ENCODE assay signal across 8 cellular contexts in the genomic region with DNA sequence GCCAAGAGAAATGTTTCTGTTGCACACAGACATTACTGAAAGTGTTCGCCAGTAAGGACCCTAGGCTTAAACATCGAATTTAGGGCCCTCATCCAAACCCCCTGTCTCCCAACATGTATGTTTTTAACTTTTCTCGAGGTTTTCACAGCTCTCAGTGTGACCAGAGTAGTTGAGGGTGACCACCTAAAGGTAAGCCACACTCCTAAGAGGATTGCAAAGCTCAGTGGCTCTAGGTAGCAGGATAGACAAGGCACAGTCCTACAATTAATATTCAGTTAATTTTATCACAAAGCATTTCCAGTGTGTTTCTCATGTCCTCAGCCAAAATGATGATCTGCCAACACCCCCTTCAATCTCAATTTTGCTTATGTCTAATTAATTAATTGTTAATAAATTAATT. TPM values are rescaled to one million over a fixed set of nuclear protein-coding genes. Genes with fewer than 3 reads are reported as not detected.
DNase-seq lines count a peak whose midpoint lies in the region; ATAC-seq and TF ChIP-seq lines count a peak whose summit lies in the region.

No MANE protein-coding gene starts in this region.

- dilution Hi-C loops in IMR-90 (cut with HindIII; ENCODE audit: low sequenced_read_pairs, unreplicated experiment), result no loop called here

- peak overlapping the region; percentile 97 for H3K27ac ChIP-seq in IMR-90 (ENCODE audit: insufficient read depth, low read length)

- H3K36me3 ChIP-seq in BE2C, result no peaks in the 10 kb centered on the region
- H3K36me3 ChIP-seq in IMR-90 (ENCODE audit: control insufficient read depth, insufficient read depth, low read length), result no peaks in the 10 kb centered on the region

- TF ChIP-seq RAD21 in IMR-90 (IDR thresholded peaks at IDR 0.05; ENCODE audit: low read length), result no peak

- intact Hi-C loops in IMR-90 (cut with micrococcal nuclease), result loop anchor here (1.0 kb wide), 2 partner anchors 43 to 160 kb away; no protein-coding TSS in a partner anchor

- H3K4me2 ChIP-seq in IMR-90 (ENCODE audit: low read depth, low read length), result peak overlapping the region; percentile 93

- DNase-seq in BE2C, result no peak
- no peak for DNase-seq in IMR-90
- no peak for DNase-seq in chondrocyte (ENCODE audit: low spot score)
- DNase-seq in naive B cell, result no peak
- DNase-seq in GM19240 (ENCODE audit: insufficient read length, low spot score), result no peak
- no peak for DNase-seq in activated CD8-positive, alpha-beta memory T cell treated with anti-CD3 and anti-CD28 coated beads, Interleukin-2, amount 50 U/mL, for 4 hours
- no peak for DNase-seq in H4 (ENCODE audit: low spot score)

- in situ Hi-C loops in IMR-90 (cut with MboI; ENCODE audit: low sequenced_read_pairs), result no loop called here

- H2BK120ac ChIP-seq in IMR-90 (ENCODE audit: low read depth, low read length), result peak overlapping the region; percentile 43; the same call in 1 of the 2 replicates

- no peaks in the 10 kb centered on the region for H4K20me1 ChIP-seq in IMR-90 (ENCODE audit: insufficient read depth, low read length)

- H2AK5ac ChIP-seq in IMR-90 (ENCODE audit: low read depth, low read length), result no peak overlapping the region

- H3K27me3 Mint-ChIP-seq in chondrocyte (ENCODE audit: low read depth) (no peaks in the 10 kb centered on the region), naive B cell (peaks cover 0 to 13% (median 0%) of the 10 kb centered on the region in 3 donors)

- H2AK9ac ChIP-seq in IMR-90 (replicated peaks; ENCODE audit: low read depth, low read length, poor library complexity), result no peak overlapping the region

- no TSS peak for BruUV-seq in IMR-90 (replicated peaks; lab: Mats Ljungman, UMichigan)

- no peaks in the 10 kb centered on the region for H3K27me3 ChIP-seq in BE2C
- H3K27me3 ChIP-seq in IMR-90 (ENCODE audit: control insufficient read depth, insufficient read depth, low read length), result peaks cover 2% of the 10 kb centered on the region; the same call in 1 of the 2 replicates

- no peak for TF ChIP-seq POLR2A in IMR-90 (IDR thresholded peaks at IDR 0.05; ENCODE audit: low read depth, low read length)

- H3K9me3 ChIP-seq in BE2C (no peaks in the 10 kb centered on the region), IMR-90 (ENCODE audit: control insufficient read depth, insufficient read depth, low read length) (no peaks in the 10 kb centered on the region)

- H3K23ac ChIP-seq in IMR-90 (ENCODE audit: low read depth, low read length), result peak overlapping the region; percentile 81

- WGBS in IMR-90 (ENCODE audit: extremely low coverage in 2 of 2, insufficient read length in 1 of 2), 2 experiments, result no CpG with 5 or more reads among the region's 3 CpGs

- H3K4ac ChIP-seq in IMR-90 (ENCODE audit: low read depth, low read length), result peak overlapping the region; percentile 99; the same call in 1 of the 2 replicates

- ATAC-seq in IMR-90 (ENCODE audit: low read depth), result no peak
- no peak for ATAC-seq in naive B cell (ENCODE audit: low read depth in 2 of 2)
- ATAC-seq in HG02759 (IDR thresholded peaks at IDR 0.05; ENCODE audit: unreplicated experiment), result no peak

- CTCF ChIA-PET in IMR-90 (lab: Yijun Ruan, JAX), result interaction anchor here (1.2 to 2.9 kb wide), 3 partner anchors 11 to 160 kb away, joined by 3 to 13 read pairs (median 8); a partner anchor contains a TSS

- peaks cover 2% of the 10 kb centered on the region for H3K36me3 Mint-ChIP-seq in chondrocyte (ENCODE audit: low read depth)
- H3K36me3 Mint-ChIP-seq in naive B cell, result no peaks in the 10 kb centered on the region

- H2BK20ac ChIP-seq in IMR-90 (ENCODE audit: low read depth, low read length), result no peak overlapping the region

- no peaks in the 10 kb centered on the region for H3K4me1 ChIP-seq in BE2C
- H3K4me1 ChIP-seq in IMR-90 (ENCODE audit: control insufficient read depth, insufficient read depth, low read length), result peaks cover 2% of the 10 kb centered on the region; the same call in 1 of the 2 replicates

- peak overlapping the region; percentile 99 for H2AFZ ChIP-seq in IMR-90 (replicated peaks; ENCODE audit: low read length, poor library complexity)

- peak overlapping the region; percentile 9; the same call in 1 of the 2 replicates for H4K91ac ChIP-seq in IMR-90 (ENCODE audit: insufficient read depth, low read depth, low read length)

- peaks cover 10 to 16% of the 10 kb centered on the region in 2 experiments for H3K79me1 ChIP-seq in IMR-90 (ENCODE audit: low read depth in 1 of 2, low read length in 2 of 2)

- H3K4me3 Mint-ChIP-seq in chondrocyte (ENCODE audit: unreplicated experiment) (peak overlapping the region; percentile 92), naive B cell (peak overlapping the region; percentile 89 to 100 (median 99))

- peak overlapping the region; percentile 97 for H3K9ac ChIP-seq in IMR-90 (ENCODE audit: low read depth, low read length)

- H2BK15ac ChIP-seq in IMR-90 (ENCODE audit: low read depth, low read length), result 0 out of 3 replicates have a peak overlapping the region, but pooled peaks have one; percentile 53

- H4K8ac ChIP-seq in IMR-90 (ENCODE audit: low read depth in 2 of 2, low read length in 2 of 2), result peak overlapping the region; percentile 89 to 100

- no peaks in the 10 kb centered on the region for H3K9me3 Mint-ChIP-seq in chondrocyte (ENCODE audit: low read depth)
- no peaks in the 10 kb centered on the region for H3K9me3 Mint-ChIP-seq in naive B cell

- H2BK5ac ChIP-seq in IMR-90 (ENCODE audit: low read depth, low read length, poor library complexity, severe bottlenecking), result peak overlapping the region; percentile 82

- POLR2A ChIA-PET in IMR-90 (lab: Charles Lee; ENCODE audit: unreplicated experiment), result interaction anchor here (1.2 kb wide), 1 partner anchor 160 kb away, joined by 9 read pairs; a partner anchor contains a TSS

- peak overlapping the region; percentile 92 for H3K14ac ChIP-seq in IMR-90 (replicated peaks; ENCODE audit: low read depth, low read length)

- H3K4me1 Mint-ChIP-seq in chondrocyte (ENCODE audit: low read depth) (peaks cover 13% of the 10 kb centered on the region), naive B cell (peaks cover 8 to 23% (median 10%) of the 10 kb centered on the region in 3 donors)

- TF ChIP-seq CTCF in BE2C (IDR thresholded peaks at IDR 0.05; ENCODE audit: low read depth, low read length), result no peak
- TF ChIP-seq CTCF in IMR-90 (conservative IDR thresholded peaks at IDR 0.05; ENCODE audit: low read depth, low read length), result no peak
- no peak for TF ChIP-seq CTCF in chondrocyte (IDR thresholded peaks at IDR 0.05)

- peak overlapping the region; percentile 83 for H3K4me3 ChIP-seq in BE2C (ENCODE audit: low read depth, low read length)
- H3K4me3 ChIP-seq in IMR-90 (ENCODE audit: insufficient read depth, low read depth, low read length), result peak overlapping the region; percentile 67

- peak overlapping the region; percentile 98 for H3K27ac Mint-ChIP-seq in chondrocyte (ENCODE audit: unreplicated experiment)
- H3K27ac Mint-ChIP-seq in naive B cell, result peak overlapping the region in 5 of 6 donors; percentile 53 to 99 (median 98)

- peak overlapping the region; percentile 54; the same call in 1 of the 2 replicates for H3K18ac ChIP-seq in IMR-90 (ENCODE audit: low read depth, low read length)

- peak overlapping the region; percentile 68 for H3K56ac ChIP-seq in IMR-90 (ENCODE audit: extremely low read depth, insufficient read depth, low read length)

- H4K5ac ChIP-seq in IMR-90 (ENCODE audit: low read depth, low read length), result peak overlapping the region; percentile 92

- H3K9me1 ChIP-seq in IMR-90 (ENCODE audit: insufficient read depth, low read length), result peaks cover 3% of the 10 kb centered on the region

TF ChIP-seq in IMR-90, 13 proteins besides CTCF, POLR2A, EP300 and RAD21 (continues in another document):
- no peak for TF ChIP-seq MAZ (IDR thresholded peaks at IDR 0.05; ENCODE audit: borderline replicate concordance, low read depth, low read length)
- TF ChIP-seq, protein P1, sequence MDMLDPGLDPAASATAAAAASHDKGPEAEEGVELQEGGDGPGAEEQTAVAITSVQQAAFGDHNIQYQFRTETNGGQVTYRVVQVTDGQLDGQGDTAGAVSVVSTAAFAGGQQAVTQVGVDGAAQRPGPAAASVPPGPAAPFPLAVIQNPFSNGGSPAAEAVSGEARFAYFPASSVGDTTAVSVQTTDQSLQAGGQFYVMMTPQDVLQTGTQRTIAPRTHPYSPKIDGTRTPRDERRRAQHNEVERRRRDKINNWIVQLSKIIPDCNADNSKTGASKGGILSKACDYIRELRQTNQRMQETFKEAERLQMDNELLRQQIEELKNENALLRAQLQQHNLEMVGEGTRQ (IDR thresholded peaks at IDR 0.05; ENCODE audit: low read depth, low read length), result no peak
- no peak for TF ChIP-seq BHLHE40 (IDR thresholded peaks at IDR 0.05; ENCODE audit: low read depth, low read length)
- TF ChIP-seq MAFK (IDR thresholded peaks at IDR 0.05; ENCODE audit: low read depth, low read length), result no peak
- TF ChIP-seq CHD1 (IDR thresholded peaks at IDR 0.05; ENCODE audit: low read depth, low read length), result no peak
- no peak for TF ChIP-seq RFX5 (IDR thresholded peaks at IDR 0.05; ENCODE audit: low read depth, low read length)
- no peak for TF ChIP-seq FOS (IDR thresholded peaks at IDR 0.05; ENCODE audit: low read depth, low read length)
- no peak for TF ChIP-seq NFE2L2 (IDR thresholded peaks at IDR 0.05; ENCODE audit: low read depth, low read length)
- TF ChIP-seq MXI1 (IDR thresholded peaks at IDR 0.05; ENCODE audit: borderline replicate concordance, low read depth, low read length), result no peak

RNA-seq across cellular contexts. Expression of a gene that starts 0.7 kb away (rescaled TPM):
- polyA plus RNA-seq in BE2C (2012; ENCODE audit: insufficient read depth, insufficient read length, low read depth), result 17.7 TPM
- total RNA-seq in IMR-90 (2012; rRNA removed), result 1.4 and 2.0 TPM in 2 replicates
- polyA plus RNA-seq in IMR-90 (2012; rRNA removed), result 1.6 and 1.7 TPM in 2 replicates
- polyA plus RNA-seq in IMR-90 (2012; cell fraction: cytosol; rRNA removed), result 1.2 and 2.0 TPM in 2 replicates
- 0.60 and 0.75 TPM in 2 replicates for polyA plus RNA-seq in IMR-90 (2012; cell fraction: nucleus; rRNA removed; ENCODE audit: low replicate concordance)
- total RNA-seq in chondrocyte, result 3.8 to 10.9 TPM (median 6.1 TPM) in 3 replicates
- polyA plus RNA-seq in naive B cell (ENCODE audit: low read depth in 6 of 6), result 10 to 100 TPM in 1 of 6 donors, 1 to 10 TPM in 5; 1.5 to 20.7 (median 6.0) TPM
- 1.4 and 1.7 TPM in 2 replicates for total RNA-seq in H4 (2014; rRNA removed; shearing (Covaris generic))

RNA-seq across cellular contexts. Expression of a gene that starts 43.7 kb away (rescaled TPM):
- not detected for polyA plus RNA-seq in BE2C (2012; ENCODE audit: insufficient read depth, insufficient read length, low read depth)
- total RNA-seq in IMR-90 (2012; rRNA removed) (0.36 and 0.83 TPM in 2 replicates), chondrocyte (1.6 to 2.6 TPM (median 2.4 TPM) in 3 replicates)
- polyA plus RNA-seq in IMR-90 (2012; rRNA removed) (0.16 and 0.22 TPM in 2 replicates), naive B cell (ENCODE audit: low read depth in 6 of 6) (1 to 10 TPM in 5 of 6 donors, under 1 TPM in 1; 0.08 to 1.9 (median 1.2) TPM)
- polyA plus RNA-seq in IMR-90 (2012; cell fraction: cytosol; rRNA removed), result 0.03 and 0.04 TPM in 2 replicates
- 0.01 and 0.14 TPM in 2 replicates for polyA plus RNA-seq in IMR-90 (2012; cell fraction: nucleus; rRNA removed; ENCODE audit: low replicate concordance)
- 5.7 and 6.0 TPM in 2 replicates for total RNA-seq in H4 (2014; rRNA removed; shearing (Covaris generic))
